In the genomic region with DNA sequence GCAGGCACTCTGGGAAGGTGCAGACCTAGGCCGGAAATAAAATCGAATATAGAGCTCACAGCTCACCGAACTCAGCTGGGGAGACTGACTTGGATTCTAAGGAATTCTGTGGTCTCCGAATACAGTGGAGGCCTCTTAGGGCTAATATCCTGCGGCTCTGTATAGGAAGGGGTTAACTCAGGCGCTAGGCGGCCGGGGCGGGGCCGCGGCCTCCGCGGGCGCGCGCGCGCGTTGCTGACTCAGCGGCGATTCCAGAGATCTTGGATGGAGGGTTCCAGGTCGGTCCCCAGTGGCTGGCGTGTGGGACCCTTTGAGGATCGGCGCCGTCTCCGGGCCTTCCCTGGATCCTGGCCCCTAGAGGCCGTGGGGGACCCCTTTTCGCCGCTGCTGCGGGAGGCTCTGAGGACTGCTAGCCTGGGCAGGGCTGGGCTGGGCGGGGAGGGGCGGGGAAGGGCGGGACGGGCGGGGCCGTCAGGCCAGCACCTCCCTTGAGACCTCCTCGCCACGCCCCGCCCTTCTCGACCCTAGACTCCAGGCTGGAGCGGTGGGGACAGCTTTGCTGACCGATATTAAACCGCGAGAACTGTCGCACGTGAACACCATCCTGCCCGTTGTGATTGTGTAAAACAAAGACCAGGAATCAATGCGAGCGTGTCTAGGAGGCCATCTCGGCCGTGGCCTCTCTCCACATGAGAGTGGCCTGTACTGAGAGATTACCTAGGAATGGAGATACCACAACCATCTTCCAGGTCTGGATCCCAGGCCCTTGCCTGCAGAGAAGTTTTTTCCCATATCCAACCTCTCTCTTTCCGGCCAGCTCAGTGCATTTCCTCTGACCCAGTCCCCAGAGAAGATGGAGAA, we compare ENCODE assay signal across 8 cellular contexts. TPM values are rescaled to one million over a fixed set of nuclear protein-coding genes. Genes with fewer than 3 reads are reported as not detected.
A peak's percentile ranks its signal among the peaks of the same experiment; 100 is the strongest.
DNase-seq lines count a peak whose midpoint lies in the region; ATAC-seq, FAIRE-seq and TF ChIP-seq lines count a peak whose summit lies in the region.

No MANE protein-coding gene starts in this region.

- ATAC-seq in HG03196 (IDR thresholded peaks at IDR 0.05; ENCODE audit: unreplicated experiment) (peak; percentile 27), GM18870 (IDR thresholded peaks at IDR 0.05; ENCODE audit: unreplicated experiment) (no peak)
- ATAC-seq in activated CD4-positive, alpha-beta T cell treated with anti-CD3 and anti-CD28 coated beads for 36 hours, result peak; percentile 14

- intact Hi-C loops in activated CD4-positive, alpha-beta T cell treated with anti-CD3 and anti-CD28 coated beads for 36 hours (cut with DNase I, micrococcal nuclease), result loop anchor here (1.0 to 10.0 kb wide), 16 partner anchors 19 to 1444 kb away; partner anchors contain the start of genes COASY (in 1 of the 2), EIF1 (in 1 of the 2), HDAC5 (in 1 of the 2) and KCNH4 (in 1 of the 2)

- peak overlapping the region; percentile 81 for H3K27ac Mint-ChIP-seq in activated CD4-positive, alpha-beta T cell treated with anti-CD3 and anti-CD28 coated beads for 36 hours
- peak overlapping the region; percentile 98 for H3K27ac Mint-ChIP-seq in chondrocyte (ENCODE audit: unreplicated experiment)

- peaks cover 2% of the 10 kb centered on the region for H3K36me3 Mint-ChIP-seq in activated CD4-positive, alpha-beta T cell treated with anti-CD3 and anti-CD28 coated beads for 36 hours (ENCODE audit: low read depth)
- H3K36me3 Mint-ChIP-seq in chondrocyte (ENCODE audit: low read depth), result no peaks in the 10 kb centered on the region

- no peaks in the 10 kb centered on the region for H3K9me3 Mint-ChIP-seq in activated CD4-positive, alpha-beta T cell treated with anti-CD3 and anti-CD28 coated beads for 36 hours (ENCODE audit: low read depth)
- H3K9me3 Mint-ChIP-seq in chondrocyte (ENCODE audit: low read depth), result no peaks in the 10 kb centered on the region

- DNase-seq in NCI-H510A (lab: John Stamatoyannopoulos, UW) (peak; percentile 86), chondrocyte (ENCODE audit: low spot score) (no peak), kidney epithelial cell (ENCODE audit: low read depth) (no peak)
- peak; percentile 86 for DNase-seq in activated CD4-positive, alpha-beta T cell treated with anti-CD3 and anti-CD28 coated beads for 36 hours
- DNase-seq in stimulated activated CD4-positive, alpha-beta T cell treated with anti-CD3 and anti-CD28 coated beads, Interleukin-15, amount 100 ng/mL, for 1 hour (ENCODE audit: low read depth in 1 of 2, low spot score in 1 of 2), result peak; percentile 48 to 71

- TF ChIP-seq CTCF in chondrocyte (IDR thresholded peaks at IDR 0.05) (no peak), kidney epithelial cell (IDR thresholded peaks at IDR 0.05; ENCODE audit: insufficient read depth, low read length, poor library complexity, severe bottlenecking) (no peak)

- peaks cover 56% of the 10 kb centered on the region for H3K4me1 Mint-ChIP-seq in activated CD4-positive, alpha-beta T cell treated with anti-CD3 and anti-CD28 coated beads for 36 hours
- peaks cover 55% of the 10 kb centered on the region for H3K4me1 Mint-ChIP-seq in chondrocyte (ENCODE audit: low read depth)

- POLR2A ChIA-PET in activated CD4-positive, alpha-beta T cell treated with anti-CD3 and anti-CD28 coated beads for 36 hours (lab: Charles Lee), result no interaction called here

- peak overlapping the region; percentile 70 for H3K4me3 Mint-ChIP-seq in activated CD4-positive, alpha-beta T cell treated with anti-CD3 and anti-CD28 coated beads for 36 hours
- H3K4me3 Mint-ChIP-seq in chondrocyte (ENCODE audit: unreplicated experiment), result peak overlapping the region; percentile 91

- peak overlapping the region; percentile 56 for H3K4me3 ChIP-seq in kidney epithelial cell (ENCODE audit: low read depth, low read length)

- no peaks in the 10 kb centered on the region for H3K27me3 ChIP-seq in kidney epithelial cell (ENCODE audit: control insufficient read depth, insufficient read depth, low read length)

- peaks cover 2% of the 10 kb centered on the region for H3K36me3 ChIP-seq in kidney epithelial cell (ENCODE audit: control insufficient read depth, insufficient read depth, low read length)

- peaks cover 37% of the 10 kb centered on the region for H3K27me3 Mint-ChIP-seq in activated CD4-positive, alpha-beta T cell treated with anti-CD3 and anti-CD28 coated beads for 36 hours
- H3K27me3 Mint-ChIP-seq in chondrocyte (ENCODE audit: low read depth), result no peaks in the 10 kb centered on the region

- FAIRE-seq in G401.6 (lab: Jason Lieb, UNC), result peak; percentile 41

- CTCF ChIA-PET in activated CD4-positive, alpha-beta T cell treated with anti-CD3 and anti-CD28 coated beads for 36 hours (lab: Charles Lee), result interaction anchor here (0.6 to 3.9 kb wide), 5 partner anchors 18 to 348 kb away, joined by 3 to 44 read pairs (median 3); partner anchors contain the start of genes PSMC3IP, RETREG3 and TUBG1

RNA-seq across cellular contexts. Expression of gene PLEKHH3, which starts 1.4 kb away (rescaled TPM):
- total RNA-seq in activated CD4-positive, alpha-beta T cell treated with anti-CD3 and anti-CD28 coated beads for 36 hours, result under 1 TPM; 0.73 to 0.97 TPM
- total RNA-seq in chondrocyte (23.7 to 41.5 TPM (median 38.7 TPM) in 3 replicates), kidney epithelial cell (10.2 and 11.2 TPM in 2 replicates)

RNA-seq across cellular contexts. Expression of gene CCR10, which starts 3.5 kb away (rescaled TPM):
- under 1 TPM; 0.18 to 0.37 TPM for total RNA-seq in activated CD4-positive, alpha-beta T cell treated with anti-CD3 and anti-CD28 coated beads for 36 hours
- total RNA-seq in chondrocyte (1.2 to 1.8 TPM (median 1.6 TPM) in 3 replicates), kidney epithelial cell (3.1 and 8.9 TPM in 2 replicates)

RNA-seq across cellular contexts. Expression of gene CNTNAP1, which starts 4.2 kb away (rescaled TPM):
- 1 to 10 TPM; 1.2 to 1.4 TPM for total RNA-seq in activated CD4-positive, alpha-beta T cell treated with anti-CD3 and anti-CD28 coated beads for 36 hours
- total RNA-seq in chondrocyte (22.8 to 43.6 TPM (median 42.1 TPM) in 3 replicates), kidney epithelial cell (5.8 and 7.0 TPM in 2 replicates)

RNA-seq across cellular contexts. Expression of gene TUBG2, which starts 19.1 kb away (rescaled TPM):
- 1 to 10 TPM; 9.0 to 9.2 TPM for total RNA-seq in activated CD4-positive, alpha-beta T cell treated with anti-CD3 and anti-CD28 coated beads for 36 hours
- total RNA-seq in chondrocyte (26.2 to 36.5 TPM (median 29.2 TPM) in 3 replicates), kidney epithelial cell (11.3 and 15.0 TPM in 2 replicates)

Comparison
In these comparisons a context has a peak if more than half of its experiments do, and no peak if none do; other contexts are left out.
1. DNase-seq: peak in NCI-H510A (single experiment), activated CD4-positive, alpha-beta T cell treated with anti-CD3 and anti-CD28 coated beads for 36 hours (single experiment) and stimulated activated CD4-positive, alpha-beta T cell treated with anti-CD3 and anti-CD28 coated beads, Interleukin-15, amount 100 ng/mL, for 1 hour (2 of 2); none in chondrocyte (single experiment) and kidney epithelial cell (single experiment).